Comparison of ENCODE assay signal across 11 cellular contexts in the genomic region with DNA sequence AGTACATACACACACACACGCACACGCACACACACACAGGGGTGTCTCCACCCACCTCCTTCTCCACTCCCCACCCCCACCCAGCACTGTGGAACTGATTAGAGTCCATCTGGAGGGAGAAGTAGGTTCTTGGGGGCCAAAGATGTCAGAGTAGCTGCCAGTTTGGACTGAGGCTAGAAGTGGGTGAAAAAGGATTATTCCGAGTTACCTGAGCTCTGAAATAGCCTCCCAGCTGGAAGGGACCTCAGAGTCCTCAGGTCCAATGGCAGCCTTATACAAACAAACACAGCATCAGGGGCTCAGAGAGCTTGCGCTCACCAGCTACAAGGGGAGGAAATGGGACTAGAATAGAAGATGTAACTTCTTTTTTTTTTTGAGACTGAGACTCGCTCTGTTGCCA. TPM values are rescaled to one million over a fixed set of nuclear protein-coding genes. Genes with fewer than 3 reads are reported as not detected.
DNase-seq lines count a peak whose midpoint lies in the region; ATAC-seq and TF ChIP-seq lines count a peak whose summit lies in the region.
"Had no signal": no experiment of that assay in that cellular context is flagged by ENCODE, and none has a peak within 500 bp of the region (broad histone marks: within the 10 kb centered on the region; RNA-seq: fewer than 3 reads in every experiment).

No MANE protein-coding gene starts in this region.

- POLR2A ChIA-PET in activated naive CD8-positive, alpha-beta T cell treated with anti-CD3 and anti-CD28 coated beads, Interleukin-2, amount 10 ng/mL, durations not matched to agents 7 days and 5 days (lab: Charles Lee), result interaction anchor here (0.6 to 32.4 kb wide), 12 partner anchors 9 to 1178 kb away, joined by 3 to 608 read pairs (median 13); a partner anchor contains a TSS

- H3K36me3 ChIP-seq in neutrophil, result no peaks in the 10 kb centered on the region

- DNase-seq in SIG-M5 treated with dmso at 0.1 percent for 504 hours (lab: John Stamatoyannopoulos, UW; ENCODE audit: unreplicated experiment) (peak; percentile 56), SIG-M5 (lab: John Stamatoyannopoulos, UW) (no peak), NAMALWA (ENCODE audit: low spot score) (peak; percentile 42), NCI-H1436 (lab: John Stamatoyannopoulos, UW) (no peak), NCI-H146 treated with DMSO at 0.1 percent for 48 hours (lab: John Stamatoyannopoulos, UW; ENCODE audit: unreplicated experiment) (no peak), Right ventricle myocardium inferior (ENCODE audit: missing footprints) (no peak)
- no peak for DNase-seq in activated naive CD8-positive, alpha-beta T cell treated with anti-CD3 and anti-CD28 coated beads, Interleukin-2, amount 10 ng/mL, durations not matched to agents 7 days and 5 days
- DNase-seq: activated effector memory CD4-positive, alpha-beta T cell treated with anti-CD3 and anti-CD28 coated beads, Interleukin-2, amount 50 U/mL, for 16 hours; HCEC 1CT had no signal

- no peak for TF ChIP-seq CTCF in neutrophil (IDR thresholded peaks at IDR 0.05)

- peaks cover 5% of the 10 kb centered on the region for H3K9me3 Mint-ChIP-seq in activated naive CD8-positive, alpha-beta T cell treated with anti-CD3 and anti-CD28 coated beads, Interleukin-2, amount 10 ng/mL, durations not matched to agents 7 days and 5 days

- H3K27me3 ChIP-seq in neutrophil, result no peaks in the 10 kb centered on the region

- peak overlapping the region; percentile 92 for H3K27ac ChIP-seq in neutrophil
- H3K27ac ChIP-seq: 22Rv1 had no signal

- intact Hi-C loops in Right ventricle myocardium inferior (cut with DNase I), result no loop called here

- peaks cover 22% of the 10 kb centered on the region for H3K36me3 Mint-ChIP-seq in activated naive CD8-positive, alpha-beta T cell treated with anti-CD3 and anti-CD28 coated beads, Interleukin-2, amount 10 ng/mL, durations not matched to agents 7 days and 5 days

- peak overlapping the region; percentile 99 for H3K27ac Mint-ChIP-seq in activated naive CD8-positive, alpha-beta T cell treated with anti-CD3 and anti-CD28 coated beads, Interleukin-2, amount 10 ng/mL, durations not matched to agents 7 days and 5 days

- H3K4me1 Mint-ChIP-seq in activated naive CD8-positive, alpha-beta T cell treated with anti-CD3 and anti-CD28 coated beads, Interleukin-2, amount 10 ng/mL, durations not matched to agents 7 days and 5 days, result peaks cover 89% of the 10 kb centered on the region

- H3K4me3 Mint-ChIP-seq in activated naive CD8-positive, alpha-beta T cell treated with anti-CD3 and anti-CD28 coated beads, Interleukin-2, amount 10 ng/mL, durations not matched to agents 7 days and 5 days, result peak overlapping the region; percentile 79

- no peaks in the 10 kb centered on the region for H3K9me3 ChIP-seq in neutrophil

- H3K4me1 ChIP-seq in neutrophil (ENCODE audit: control insufficient read depth in 1 of 2, insufficient read depth in 1 of 2, low read depth in 1 of 2, low read length in 1 of 2), result peaks cover 72 to 74% of the 10 kb centered on the region in 2 experiments

- H3K4me3 ChIP-seq in neutrophil (ENCODE audit: low read depth in 1 of 2, low read length in 1 of 2), result no peak overlapping the region

- H3K27me3 Mint-ChIP-seq in activated naive CD8-positive, alpha-beta T cell treated with anti-CD3 and anti-CD28 coated beads, Interleukin-2, amount 10 ng/mL, durations not matched to agents 7 days and 5 days, result no peaks in the 10 kb centered on the region

- no peak for ATAC-seq in activated naive CD8-positive, alpha-beta T cell treated with anti-CD3 and anti-CD28 coated beads, Interleukin-2, amount 10 ng/mL, durations not matched to agents 7 days and 5 days (ENCODE audit: low read depth)
- no peak for ATAC-seq in Right ventricle myocardium inferior

RNA-seq across cellular contexts. Expression of a gene that starts 20.8 kb away (rescaled TPM):
- total RNA-seq in activated naive CD8-positive, alpha-beta T cell treated with anti-CD3 and anti-CD28 coated beads, Interleukin-2, amount 10 ng/mL, durations not matched to agents 7 days and 5 days, result 100 to 1,000 TPM; 304 TPM
- 7.2 TPM for total RNA-seq in Right ventricle myocardium inferior

Comparison
In these comparisons a context has a peak if more than half of its experiments do, and no peak if none do; other contexts are left out.
1. DNase-seq: peak in SIG-M5 treated with dmso at 0.1 percent for 504 hours (single experiment) and NAMALWA (single experiment); none in SIG-M5 (single experiment), activated naive CD8-positive, alpha-beta T cell treated with anti-CD3 and anti-CD28 coated beads, Interleukin-2, amount 10 ng/mL, durations not matched to agents 7 days and 5 days (single experiment), NCI-H1436 (single experiment), NCI-H146 treated with DMSO at 0.1 percent for 48 hours (single experiment) and Right ventricle myocardium inferior (single experiment).
2. RNA of a gene that starts 20.8 kb away (total RNA-seq): 304 TPM in activated naive CD8-positive, alpha-beta T cell treated with anti-CD3 and anti-CD28 coated beads, Interleukin-2, amount 10 ng/mL, durations not matched to agents 7 days and 5 days; 7.2 TPM in Right ventricle myocardium inferior (single experiment); every median in the first group is over 10 times any median in the second.